In genomic region chr14:72450473-72451044, GRCh38 we compare ENCODE assay signal across 2 cellular contexts.
A peak's percentile ranks its signal among the peaks of the same experiment; 100 is the strongest.
TF ChIP-seq lines count a peak whose summit lies in the region.

No MANE protein-coding gene starts in this region.

TF ChIP-seq in IMR-90, 13 proteins besides CTCF, POLR2A, EP300 and RAD21:
- TF ChIP-seq USF2 (IDR thresholded peaks at IDR 0.05; ENCODE audit: low read depth, low read length): no peak
- no peak for TF ChIP-seq CEBPB (IDR thresholded peaks at IDR 0.05; ENCODE audit: low read depth, low read length)
- no peak for TF ChIP-seq SMC3 (IDR thresholded peaks at IDR 0.05; ENCODE audit: low read depth, low read length)
- TF ChIP-seq MAFK (IDR thresholded peaks at IDR 0.05; ENCODE audit: low read depth, low read length): no peak
- TF ChIP-seq MAZ (IDR thresholded peaks at IDR 0.05; ENCODE audit: borderline replicate concordance, low read depth, low read length): no peak
- TF ChIP-seq BHLHE40 (IDR thresholded peaks at IDR 0.05; ENCODE audit: low read depth, low read length): no peak
- no peak for TF ChIP-seq RCOR1 (IDR thresholded peaks at IDR 0.05; ENCODE audit: insufficient replicate concordance, low read length)
- TF ChIP-seq ELK1 (IDR thresholded peaks at IDR 0.05; ENCODE audit: borderline replicate concordance, low read depth, low read length): no peak
- no peak for TF ChIP-seq FOS (IDR thresholded peaks at IDR 0.05; ENCODE audit: low read depth, low read length)
- TF ChIP-seq NFE2L2 (IDR thresholded peaks at IDR 0.05; ENCODE audit: low read depth, low read length): no peak
- TF ChIP-seq MXI1 (IDR thresholded peaks at IDR 0.05; ENCODE audit: borderline replicate concordance, low read depth, low read length): no peak
- TF ChIP-seq CHD1 (IDR thresholded peaks at IDR 0.05; ENCODE audit: low read depth, low read length): no peak
- no peak for TF ChIP-seq RFX5 (IDR thresholded peaks at IDR 0.05; ENCODE audit: low read depth, low read length)

TF ChIP-seq in neural cell, 6 proteins besides CTCF, POLR2A, EP300 and RAD21:
- TF ChIP-seq MXI1 (conservative IDR thresholded peaks at IDR 0.05; ENCODE audit: poor library complexity, severe bottlenecking) (no peak), POLR2AphosphoS5 (IDR thresholded peaks at IDR 0.05) (peak; percentile 92), SMC3 (conservative IDR thresholded peaks at IDR 0.05; ENCODE audit: poor library complexity) (no peak), EZH2 (IDR thresholded peaks at IDR 0.05; ENCODE audit: borderline replicate concordance, insufficient read depth, low read length, poor library complexity, severe bottlenecking) (no peak)
